In the genomic region with DNA sequence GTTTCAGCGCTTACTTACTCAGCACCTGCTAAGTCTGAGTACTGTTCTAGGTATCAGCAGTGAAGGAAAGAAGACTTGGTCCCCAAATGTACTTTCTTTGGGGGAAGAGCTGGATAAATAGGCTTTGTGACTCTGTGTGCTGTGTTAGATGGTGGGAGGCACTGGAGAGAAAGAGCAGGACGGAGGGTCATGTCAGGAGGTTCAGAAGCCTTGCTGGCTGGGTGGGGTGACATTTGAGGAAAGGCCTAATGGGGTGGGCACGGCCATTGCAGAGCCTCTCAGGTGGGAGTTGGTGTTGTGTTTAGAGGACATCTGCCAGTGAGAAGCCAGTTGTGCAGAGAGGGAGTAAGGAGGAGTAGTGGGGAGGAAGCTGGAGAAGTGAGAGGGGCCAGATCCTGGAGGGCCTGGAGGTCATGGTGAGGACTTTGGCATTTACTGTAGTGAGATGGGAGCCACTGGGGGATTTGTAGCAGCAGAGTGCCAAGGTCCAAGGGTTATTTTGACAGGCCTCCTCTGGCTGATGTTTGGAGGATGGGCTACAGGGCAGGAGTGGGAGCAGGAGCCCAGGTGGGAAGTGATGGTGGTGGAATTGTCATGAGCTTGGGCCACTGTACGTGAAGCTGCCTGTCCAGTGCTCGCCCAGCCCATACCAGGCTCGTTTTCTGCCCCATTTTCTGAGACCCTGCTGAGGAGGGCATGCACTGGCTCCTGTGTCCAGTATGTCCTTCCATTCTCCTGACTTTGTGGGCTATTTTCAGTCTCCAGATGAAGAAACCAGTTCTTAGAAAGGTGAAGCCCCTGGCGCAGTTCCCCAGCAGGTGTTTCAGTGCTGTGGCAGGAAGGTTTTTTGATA, we compare ENCODE assay signal across 8 cellular contexts. TPM values are rescaled to one million over a fixed set of nuclear protein-coding genes. Genes with fewer than 3 reads are reported as not detected.
DNase-seq lines count a peak whose midpoint lies in the region; ATAC-seq and TF ChIP-seq lines count a peak whose summit lies in the region.

No MANE protein-coding gene starts in this region.

- peak overlapping the region; percentile 96 to 100 (median 99) for H3K27ac ChIP-seq in heart left ventricle
- peak overlapping the region; percentile 81 to 95 (median 92) for H3K27ac ChIP-seq in body of pancreas
- peak overlapping the region; percentile 100 for H3K27ac ChIP-seq in upper lobe of right lung

- H3K4me1 Mint-ChIP-seq in naive thymus-derived CD8-positive, alpha-beta T cell, result peaks cover 0 to 42% (median 31%) of the 10 kb centered on the region in 4 donors

- H3K27me3 Mint-ChIP-seq in naive thymus-derived CD8-positive, alpha-beta T cell, result no peaks in the 10 kb centered on the region

- H3K36me3 ChIP-seq in heart left ventricle (peaks cover 0 to 8% (median 4%) of the 10 kb centered on the region in 9 donors), body of pancreas (replicated peaks in 1 of 2; ENCODE audit: insufficient read depth in 1 of 2, low read depth in 2 of 2) (no peaks in the 10 kb centered on the region), mucosa of descending colon (ENCODE audit: low read depth) (no peaks in the 10 kb centered on the region), upper lobe of right lung (peaks cover 4% of the 10 kb centered on the region)

- 85 to 88% (median 86%) methylated on average over 6 to 7 of the region's 7 CpGs for whole genome bisulfite sequencing in heart left ventricle, 4 donors
- 75 to 86% methylated on average over 4 to 7 of the region's 7 CpGs for WGBS in body of pancreas, 2 donors

- H3K4me3 ChIP-seq in heart left ventricle (no peak overlapping the region), body of pancreas (no peak overlapping the region), mucosa of descending colon (peak overlapping the region; percentile 0), upper lobe of right lung (no peak overlapping the region)

- no peaks in the 10 kb centered on the region for H3K9me3 Mint-ChIP-seq in naive thymus-derived CD8-positive, alpha-beta T cell

- DNase-seq in heart left ventricle (peak in 2 of 5 donors; percentile 3 to 14), Right ventricle myocardium superior (no peak), body of pancreas (peak in 3 of 4 donors; percentile 2 to 28 (median 12)), mucosa of descending colon (peak in 2 of 3 donors; percentile 54 to 56), upper lobe of right lung (no peak), SKM-1 treated with dmso at 0.1 percent for 144 hours (lab: John Stamatoyannopoulos, UW; ENCODE audit: unreplicated experiment) (no peak)
- no peak for DNase-seq in stimulated activated CD4-positive, alpha-beta T cell treated with anti-CD3 and anti-CD28 coated beads, Interleukin-4, amount 100 ng/mL, for 4 hours
- DNase-seq in naive thymus-derived CD8-positive, alpha-beta T cell, result no peak

- intact Hi-C loops in heart left ventricle (cut with DNase I) (loop anchor here in 4 of 10 donors (2.0 to 5.0 kb wide), 3 partner anchors 44 to 65 kb away; partner anchors contain the start of gene FKBP1A (in 3 of the 4)), Right ventricle myocardium superior (cut with DNase I) (loop anchor here (5.0 kb wide), 1 partner anchor 44 kb away; no protein-coding TSS in a partner anchor), body of pancreas (cut with DNase I) (no loop called here), mucosa of descending colon (cut with DNase I, micrococcal nuclease) (loop anchor here (5.0 kb wide), 2 partner anchors 49 to 64 kb away; partner anchors contain the start of gene FKBP1A (in 1 of the 2)), upper lobe of right lung (cut with DNase I) (no loop called here)

- H3K27ac Mint-ChIP-seq in naive thymus-derived CD8-positive, alpha-beta T cell, result peak overlapping the region in 5 of 10 donors; percentile 73 to 88 (median 79)

- peaks cover 0 to 15% (median 2%) of the 10 kb centered on the region in 3 donors for H3K36me3 Mint-ChIP-seq in naive thymus-derived CD8-positive, alpha-beta T cell

- H3K9me3 ChIP-seq in heart left ventricle, result no peaks in the 10 kb centered on the region
- no peaks in the 10 kb centered on the region for H3K9me3 ChIP-seq in body of pancreas
- no peaks in the 10 kb centered on the region for H3K9me3 ChIP-seq in mucosa of descending colon
- H3K9me3 ChIP-seq in upper lobe of right lung, result no peaks in the 10 kb centered on the region

- TF ChIP-seq POLR2A in heart left ventricle (IDR thresholded peaks at IDR 0.05) (no peak), body of pancreas (IDR thresholded peaks at IDR 0.05) (no peak)

- POLR2A ChIA-PET in naive thymus-derived CD8-positive, alpha-beta T cell (lab: Charles Lee), result interaction anchor here (1.1 kb wide), 1 partner anchor 65 kb away, joined by 4 read pairs; the partner anchor contains the start of gene FKBP1A

- ATAC-seq in heart left ventricle (no peak), Right ventricle myocardium superior (ENCODE audit: poor library complexity) (no peak), body of pancreas (no peak), mucosa of descending colon (peak; percentile 21), upper lobe of right lung (no peak)
- no peak for ATAC-seq in naive thymus-derived CD8-positive, alpha-beta T cell

- peak overlapping the region in 5 of 10 donors; percentile 5 to 36 (median 30) for H3K4me3 Mint-ChIP-seq in naive thymus-derived CD8-positive, alpha-beta T cell

- H3K27me3 ChIP-seq in heart left ventricle (no peaks in the 10 kb centered on the region), body of pancreas (no peaks in the 10 kb centered on the region), upper lobe of right lung (no peaks in the 10 kb centered on the region)

- TF ChIP-seq CTCF in heart left ventricle (IDR thresholded peaks at IDR 0.05), result no peak
- peak in 1 of 7 experiments; percentile 3 for TF ChIP-seq CTCF in body of pancreas (IDR thresholded peaks at IDR 0.05)
- TF ChIP-seq CTCF in mucosa of descending colon (IDR thresholded peaks at IDR 0.05), result no peak
- no peak for TF ChIP-seq CTCF in upper lobe of right lung (IDR thresholded peaks at IDR 0.05)

- H3K4me1 ChIP-seq in heart left ventricle (peaks cover 24 to 86% (median 67%) of the 10 kb centered on the region in 12 donors), body of pancreas (peaks cover 59% of the 10 kb centered on the region), mucosa of descending colon (ENCODE audit: low read depth) (peaks cover 41% of the 10 kb centered on the region), upper lobe of right lung (peaks cover 71% of the 10 kb centered on the region)

RNA-seq across cellular contexts. Expression of gene SDCBP2, which starts 0.9 kb away (rescaled TPM):
- total RNA-seq in heart left ventricle, result 1 to 10 TPM in 8 of 9 donors, under 1 TPM in 1; 0.65 to 4.2 (median 2.1) TPM
- polyA plus RNA-seq in heart left ventricle, result 1 to 10 TPM; 1.8 to 3.6 TPM
- total RNA-seq in Right ventricle myocardium superior, result 2.5 TPM
- 10 to 100 TPM; 14.8 to 20.0 TPM for total RNA-seq in body of pancreas
- 100 to 1,000 TPM; 165 to 447 (median 320) TPM for total RNA-seq in mucosa of descending colon
- 10.9 TPM for total RNA-seq in upper lobe of right lung
- total RNA-seq in naive thymus-derived CD8-positive, alpha-beta T cell, result 1 to 10 TPM; 2.7 to 3.3 TPM
- polyA plus RNA-seq in naive thymus-derived CD8-positive, alpha-beta T cell, result 1 to 10 TPM in 1 of 3 donors, under 1 TPM in 2; 0.81 to 1.5 (median 0.98) TPM

Comparison
In these comparisons a context has a peak if more than half of its experiments do, and no peak if none do; other contexts are left out.
1. DNase-seq: peak in body of pancreas (3 of 4) and mucosa of descending colon (2 of 3); none in Right ventricle myocardium superior (single experiment), upper lobe of right lung (single experiment), stimulated activated CD4-positive, alpha-beta T cell treated with anti-CD3 and anti-CD28 coated beads, Interleukin-4, amount 100 ng/mL, for 4 hours (0 of 2), SKM-1 treated with dmso at 0.1 percent for 144 hours (single experiment) and naive thymus-derived CD8-positive, alpha-beta T cell (0 of 10).
2. RNA of gene SDCBP2, which starts 0.9 kb away (total RNA-seq): 165 to 447 TPM in mucosa of descending colon; 14.8 to 20.0 TPM in body of pancreas, 10.9 TPM in upper lobe of right lung (single experiment), 2.7 to 3.3 TPM in naive thymus-derived CD8-positive, alpha-beta T cell, 2.5 TPM in Right ventricle myocardium superior (single experiment) and 0.65 to 4.2 TPM in heart left ventricle; every median in the first group is over 4 times any median in the second.
3. intact Hi-C loops: an anchor here in Right ventricle myocardium superior (5.0 kb wide) and mucosa of descending colon (5.0 kb wide); none called in body of pancreas and upper lobe of right lung.
4. Peak in every context shown above with its lines, with median percentiles within 50 percentile points of each other: H3K27ac ChIP-seq.